In genomic region chr10:128912568-128913311, GRCh38 we compare ENCODE assay signal across 27 cellular contexts.
A peak's percentile ranks its signal among the peaks of the same experiment; 100 is the strongest.
DNase-seq lines count a peak whose midpoint lies in the region; ATAC-seq and TF ChIP-seq lines count a peak whose summit lies in the region.
"Had no signal": no experiment of that assay in that cellular context is flagged by ENCODE, and none has a peak within 500 bp of the region (broad histone marks: within the 10 kb centered on the region; RNA-seq: fewer than 3 reads in every experiment).

No MANE protein-coding gene starts in this region.

- no peak overlapping the region for H3K4me3 Mint-ChIP-seq in activated CD8-positive, alpha-beta memory T cell treated with anti-CD3 and anti-CD28 coated beads, Interleukin-2, amount 10 ng/mL, durations not matched to agents 7 days and 5 days
- H3K4me3 Mint-ChIP-seq in T-helper 2 cell treated with Interferon-gamma antibody and Interleukin-4, amounts not matched to agents 5 μg/mL and 100 μg/mL, for 36 hours = peak overlapping the region; percentile 27
- H3K4me3 Mint-ChIP-seq: activated CD4-positive, alpha-beta T cell treated with anti-CD3 and anti-CD28 coated beads, Interleukin-2, amount 10 ng/mL, durations not matched to agents 24 days and 14 days; activated T-cell treated with anti-CD3 and anti-CD28 coated beads, Interleukin-2, amount 50 U/mL, for 4 hours; B cell; brain; CD8-positive, alpha-beta T cell; stimulated activated naive CD8-positive, alpha-beta T cell treated with anti-CD3 and anti-CD28 coated beads, Interleukin-15, Interleukin-2, amounts not matched to agents 100 ng/mL and 50 ng/mL, for 24 hours had no signal

- no peaks in the 10 kb centered on the region for H3K9me3 ChIP-seq in ascending aorta
- H3K9me3 ChIP-seq: HAP-1, lower lobe of right lung, thyroid gland, vagina had no signal

- ATAC-seq in activated CD8-positive, alpha-beta memory T cell treated with anti-CD3 and anti-CD28 coated beads, Interleukin-2, amount 10 ng/mL, durations not matched to agents 7 days and 5 days = peak; percentile 53
- ATAC-seq: CD8-positive, alpha-beta T cell; lower lobe of right lung; naive thymus-derived CD4-positive, alpha-beta T cell had no signal

- H3K27ac ChIP-seq in ascending aorta = no peak overlapping the region
- H3K27ac ChIP-seq: lower lobe of right lung, thyroid gland, vagina, VCaP had no signal

- H3K27me3 ChIP-seq in ascending aorta = no peaks in the 10 kb centered on the region
- H3K27me3 ChIP-seq: thyroid gland, vagina had no signal

- no peaks in the 10 kb centered on the region for H3K36me3 ChIP-seq in ascending aorta
- H3K36me3 ChIP-seq: HAP-1, lower lobe of right lung, thyroid gland, vagina had no signal

- H3K27me3 Mint-ChIP-seq in activated CD8-positive, alpha-beta memory T cell treated with anti-CD3 and anti-CD28 coated beads, Interleukin-2, amount 10 ng/mL, durations not matched to agents 7 days and 5 days = no peaks in the 10 kb centered on the region
- H3K27me3 Mint-ChIP-seq in T-helper 2 cell treated with Interferon-gamma antibody and Interleukin-4, amounts not matched to agents 5 μg/mL and 100 μg/mL, for 36 hours (ENCODE audit: low read depth) = no peaks in the 10 kb centered on the region
- H3K27me3 Mint-ChIP-seq: activated CD4-positive, alpha-beta T cell treated with anti-CD3 and anti-CD28 coated beads, Interleukin-2, amount 10 ng/mL, durations not matched to agents 24 days and 14 days; B cell; stimulated activated naive CD8-positive, alpha-beta T cell treated with anti-CD3 and anti-CD28 coated beads, Interleukin-15, Interleukin-2, amounts not matched to agents 100 ng/mL and 50 ng/mL, for 24 hours had no signal

- peaks cover 1% of the 10 kb centered on the region for H3K36me3 Mint-ChIP-seq in activated CD8-positive, alpha-beta memory T cell treated with anti-CD3 and anti-CD28 coated beads, Interleukin-2, amount 10 ng/mL, durations not matched to agents 7 days and 5 days
- H3K36me3 Mint-ChIP-seq in T-helper 2 cell treated with Interferon-gamma antibody and Interleukin-4, amounts not matched to agents 5 μg/mL and 100 μg/mL, for 36 hours (ENCODE audit: low read depth) = peaks cover 4% of the 10 kb centered on the region
- H3K36me3 Mint-ChIP-seq: brain; CD8-positive, alpha-beta T cell; naive thymus-derived CD4-positive, alpha-beta T cell had no signal

- intact Hi-C loops in ascending aorta (cut with DNase I) = no loop called here

- no peak overlapping the region for H3K4me3 ChIP-seq in ascending aorta
- H3K4me3 ChIP-seq: HAP-1, lower lobe of right lung, thyroid gland, vagina had no signal

- no peaks in the 10 kb centered on the region for H3K4me1 ChIP-seq in ascending aorta
- H3K4me1 ChIP-seq: HAP-1, lower lobe of right lung, thyroid gland, vagina had no signal

- H3K9me3 Mint-ChIP-seq in activated CD8-positive, alpha-beta memory T cell treated with anti-CD3 and anti-CD28 coated beads, Interleukin-2, amount 10 ng/mL, durations not matched to agents 7 days and 5 days (ENCODE audit: low read depth) = no peaks in the 10 kb centered on the region
- H3K9me3 Mint-ChIP-seq in T-helper 2 cell treated with Interferon-gamma antibody and Interleukin-4, amounts not matched to agents 5 μg/mL and 100 μg/mL, for 36 hours = peaks cover 14% of the 10 kb centered on the region
- H3K9me3 Mint-ChIP-seq: activated CD4-positive, alpha-beta T cell treated with anti-CD3 and anti-CD28 coated beads, Interleukin-2, amount 10 ng/mL, durations not matched to agents 24 days and 14 days; activated T-cell treated with anti-CD3 and anti-CD28 coated beads, Interleukin-2, amount 50 U/mL, for 4 hours; CD8-positive, alpha-beta T cell; stimulated activated naive CD8-positive, alpha-beta T cell treated with anti-CD3 and anti-CD28 coated beads, Interleukin-15, Interleukin-2, amounts not matched to agents 100 ng/mL and 50 ng/mL, for 24 hours had no signal

- no peak for TF ChIP-seq CTCF in ascending aorta (IDR thresholded peaks at IDR 0.05)

- peak overlapping the region; percentile 61 for H3K27ac Mint-ChIP-seq in activated CD8-positive, alpha-beta memory T cell treated with anti-CD3 and anti-CD28 coated beads, Interleukin-2, amount 10 ng/mL, durations not matched to agents 7 days and 5 days
- H3K27ac Mint-ChIP-seq in T-helper 2 cell treated with Interferon-gamma antibody and Interleukin-4, amounts not matched to agents 5 μg/mL and 100 μg/mL, for 36 hours = peak overlapping the region; percentile 81
- H3K27ac Mint-ChIP-seq: activated CD4-positive, alpha-beta T cell treated with anti-CD3 and anti-CD28 coated beads, Interleukin-2, amount 10 ng/mL, durations not matched to agents 24 days and 14 days; B cell; CD8-positive, alpha-beta T cell; stimulated activated naive CD8-positive, alpha-beta T cell treated with anti-CD3 and anti-CD28 coated beads, Interleukin-15, Interleukin-2, amounts not matched to agents 100 ng/mL and 50 ng/mL, for 24 hours had no signal

- DNase-seq in activated CD8-positive, alpha-beta memory T cell treated with anti-CD3 and anti-CD28 coated beads, Interleukin-2, amount 10 ng/mL, durations not matched to agents 7 days and 5 days = peak; percentile 41
- no peak for DNase-seq in activated CD8-positive, alpha-beta memory T cell treated with anti-CD3 and anti-CD28 coated beads, Interleukin-2, amount 50 U/mL, for 48 hours
- no peak for DNase-seq in T-helper 2 cell treated with Interferon-gamma antibody and Interleukin-4, amounts not matched to agents 5 μg/mL and 100 μg/mL, for 36 hours (ENCODE audit: low spot score)
- DNase-seq in ecto neural progenitor cell (ENCODE audit: low spot score) = peak; percentile 22
- peak; percentile 81 for DNase-seq in superior temporal gyrus (ENCODE audit: extremely low spot score)
- DNase-seq in NCI-H748 treated with DMSO at 0.1 percent for 48 hours (lab: John Stamatoyannopoulos, UW) = no peak
- DNase-seq in ascending aorta (ENCODE audit: low spot score in 2 of 2) = no peak
- no peak for DNase-seq in SK-N-DZ (ENCODE audit: low spot score)
- DNase-seq: activated CD4-positive, alpha-beta T cell treated with anti-CD3 and anti-CD28 coated beads, Interleukin-2, amount 10 ng/mL, durations not matched to agents 24 days and 14 days; activated naive CD4-positive, alpha-beta T cell; activated T-cell treated with anti-CD3 and anti-CD28 coated beads, Interleukin-2, amount 50 U/mL, for 4 hours; CD8-positive, alpha-beta T cell; Karpas-422; lower lobe of right lung; midbrain; naive thymus-derived CD4-positive, alpha-beta T cell; NCI-H1436 treated with DMSO at 0.1 percent for 48 hours; NCI-H774; SIG-M5; T1000; thyroid gland had no signal

- CTCF ChIA-PET in activated CD8-positive, alpha-beta memory T cell treated with anti-CD3 and anti-CD28 coated beads, Interleukin-2, amount 10 ng/mL, durations not matched to agents 7 days and 5 days (lab: Charles Lee) = no interaction called here

- H3K4me1 Mint-ChIP-seq in activated CD8-positive, alpha-beta memory T cell treated with anti-CD3 and anti-CD28 coated beads, Interleukin-2, amount 10 ng/mL, durations not matched to agents 7 days and 5 days = peaks cover 27% of the 10 kb centered on the region
- peaks cover 39% of the 10 kb centered on the region for H3K4me1 Mint-ChIP-seq in T-helper 2 cell treated with Interferon-gamma antibody and Interleukin-4, amounts not matched to agents 5 μg/mL and 100 μg/mL, for 36 hours (ENCODE audit: low read depth)
- H3K4me1 Mint-ChIP-seq: B cell had no signal

Comparison
In these comparisons a context has a peak if more than half of its experiments do, and no peak if none do; other contexts are left out.
1. DNase-seq: peak in activated CD8-positive, alpha-beta memory T cell treated with anti-CD3 and anti-CD28 coated beads, Interleukin-2, amount 10 ng/mL, durations not matched to agents 7 days and 5 days (single experiment), ecto neural progenitor cell (single experiment) and superior temporal gyrus (single experiment); none in activated CD8-positive, alpha-beta memory T cell treated with anti-CD3 and anti-CD28 coated beads, Interleukin-2, amount 50 U/mL, for 48 hours (single experiment), T-helper 2 cell treated with Interferon-gamma antibody and Interleukin-4, amounts not matched to agents 5 μg/mL and 100 μg/mL, for 36 hours (single experiment), NCI-H748 treated with DMSO at 0.1 percent for 48 hours (single experiment), ascending aorta (0 of 2) and SK-N-DZ (single experiment).